8 cellular contexts compared by ENCODE assay signal in the genomic region with DNA sequence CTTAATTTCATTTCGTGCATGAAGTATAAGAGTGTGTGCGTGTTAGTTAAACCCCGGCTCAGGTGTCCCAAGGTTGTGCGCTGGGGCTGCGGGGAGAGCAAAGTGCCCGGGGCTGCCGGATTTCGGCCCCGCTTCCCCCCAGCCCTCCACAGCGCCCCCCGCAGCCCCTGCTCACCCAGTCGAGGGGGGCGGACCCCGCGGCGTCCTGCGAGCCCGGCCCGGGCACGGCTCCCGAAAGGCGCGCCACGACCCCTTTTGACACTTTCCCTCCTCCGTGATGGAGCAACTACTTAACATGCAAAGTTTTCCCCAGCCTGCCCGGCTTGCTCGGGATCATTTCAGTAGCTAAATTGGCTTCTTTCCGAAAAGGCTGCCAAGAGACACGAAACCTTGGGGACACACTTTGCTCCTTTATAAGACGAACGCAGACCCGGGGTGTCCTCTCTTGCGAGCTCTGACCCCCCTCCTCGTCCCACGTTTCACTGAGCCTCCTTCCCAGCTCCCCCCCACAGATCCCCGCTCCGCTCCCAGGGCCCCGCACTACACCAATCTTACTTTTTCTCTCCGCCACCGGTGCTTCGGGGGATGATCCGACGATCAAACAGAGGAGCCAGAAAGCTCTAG. TPM values are rescaled to one million over a fixed set of nuclear protein-coding genes. Genes with fewer than 3 reads are reported as not detected.
DNase-seq lines count a peak whose midpoint lies in the region; ATAC-seq, FAIRE-seq and TF ChIP-seq lines count a peak whose summit lies in the region.

No MANE protein-coding gene starts in this region.

- DNase-seq in Calu3, result no peak
- no peak for DNase-seq in MG63
- DNase-seq in astrocyte of the cerebellum (ENCODE audit: low read depth), result no peak
- peak; percentile 12 for DNase-seq in small intestine
- DNase-seq in NCI-H1930 (lab: John Stamatoyannopoulos, UW), result no peak

- peaks cover 41% of the 10 kb centered on the region for H3K36me3 Mint-ChIP-seq in Calu3 (ENCODE audit: insufficient read depth, unreplicated experiment)

- in situ Hi-C loops in astrocyte of the cerebellum (cut with HindIII; ENCODE audit: low sequenced_read_pairs), result no loop called here

- H3K9me3 Mint-ChIP-seq in Calu3 (ENCODE audit: low read depth, unreplicated experiment), result no peaks in the 10 kb centered on the region

- peak overlapping the region; percentile 58; the same call in 1 of the 2 replicates for H3K9ac ChIP-seq in iPS-20b (ENCODE audit: low read depth, low read length)

- H3K27me3 Mint-ChIP-seq in Calu3 (ENCODE audit: unreplicated experiment), result no peaks in the 10 kb centered on the region

- H3K27ac ChIP-seq in iPS-20b (ENCODE audit: low read length) (no peak overlapping the region), small intestine (ENCODE audit: low read depth in 1 of 2, low read length in 1 of 2) (peak overlapping the region in 1 of 2 donors; percentile 9)

- H3K27me3 ChIP-seq in MG63 (peaks cover 4% of the 10 kb centered on the region; the same call in 1 of the 2 replicates), iPS-20b (ENCODE audit: insufficient read depth, low read length) (peaks cover 35% of the 10 kb centered on the region), small intestine (ENCODE audit: control insufficient read depth in 2 of 2, insufficient read depth in 2 of 2, low read length in 2 of 2) (no peaks in the 10 kb centered on the region)

- intact Hi-C loops in Calu3 (cut with micrococcal nuclease; ENCODE audit: unreplicated experiment), result loop anchor here (2.0 kb wide), 1 partner anchor 23 kb away; no protein-coding TSS in a partner anchor

- H3K4me3 Mint-ChIP-seq in Calu3 (ENCODE audit: low read depth, unreplicated experiment), result peak overlapping the region; percentile 87

- H3K4me1 ChIP-seq in iPS-20b (ENCODE audit: insufficient read depth, low read length) (peaks cover 8% of the 10 kb centered on the region), small intestine (ENCODE audit: control insufficient read depth in 2 of 2, insufficient read depth in 1 of 2, low read depth in 1 of 2, low read length in 1 of 2) (peaks cover 0 to 2% of the 10 kb centered on the region in 2 donors)

- CTCF ChIA-PET in Calu3 (lab: Charles Lee), result no interaction called here

- H3K4me1 Mint-ChIP-seq in Calu3 (ENCODE audit: low read depth, unreplicated experiment), result peaks cover 21% of the 10 kb centered on the region

- no peaks in the 10 kb centered on the region for H3K9me3 ChIP-seq in MG63
- H3K9me3 ChIP-seq in iPS-20b (ENCODE audit: insufficient read depth, low read depth, low read length), result no peaks in the 10 kb centered on the region
- no peaks in the 10 kb centered on the region for H3K9me3 ChIP-seq in small intestine (ENCODE audit: control insufficient read depth, low read depth)

- peak overlapping the region; percentile 69 for H3K27ac Mint-ChIP-seq in Calu3 (ENCODE audit: unreplicated experiment)

- no peak for FAIRE-seq in small intestine (lab: Jason Lieb, UNC)

- ATAC-seq in GM19455 (IDR thresholded peaks at IDR 0.05; ENCODE audit: unreplicated experiment), result no peak
- no peak for ATAC-seq in GM18873 (IDR thresholded peaks at IDR 0.05; ENCODE audit: low FRiP score, unreplicated experiment)

- peak overlapping the region; percentile 34 for H3K4me3 ChIP-seq in MG63
- H3K4me3 ChIP-seq in astrocyte of the cerebellum (ENCODE audit: low read depth, low read length), result peak overlapping the region; percentile 53
- H3K4me3 ChIP-seq in iPS-20b (ENCODE audit: low read length), result peak overlapping the region; percentile 84
- peak overlapping the region; percentile 26 to 48 for H3K4me3 ChIP-seq in small intestine (ENCODE audit: low read depth in 1 of 2, low read length in 2 of 2)

- BruUV-seq in Calu3 (replicated peaks; lab: Mats Ljungman, UMichigan), result no TSS peak

- 0 to 1% (median 1%) methylated on average over 42 to 43 of the region's 43 CpGs for WGBS in small intestine, 3 donors

- H3K36me3 ChIP-seq in MG63 (no peaks in the 10 kb centered on the region; the same call in 1 of the 2 replicates), iPS-20b (ENCODE audit: insufficient read depth, low read depth, low read length) (peaks cover 8% of the 10 kb centered on the region), small intestine (ENCODE audit: control insufficient read depth in 2 of 2, insufficient read depth in 2 of 2, low read length in 2 of 2) (no peaks in the 10 kb centered on the region)

- TF ChIP-seq CTCF in Calu3 (IDR thresholded peaks at IDR 0.05; ENCODE audit: unreplicated experiment) (no peak), astrocyte of the cerebellum (IDR thresholded peaks at IDR 0.05; ENCODE audit: low read depth, low read length, missing control alignments) (no peak)

RNA-seq across cellular contexts. Expression of a gene that starts 0.6 kb away (rescaled TPM):
- 10.3 and 11.8 TPM in 2 replicates for total RNA-seq in Calu3 (2022)
- total RNA-seq in MG63 (2014; rRNA removed; shearing (Covaris generic); ENCODE audit: low replicate concordance), result 5.2 and 21.1 TPM in 2 replicates
- polyA plus RNA-seq in small intestine, result 10 to 100 TPM in 1 of 3 donors, 1 to 10 TPM in 2; 9.4 to 13.1 (median 10.0) TPM

RNA-seq across cellular contexts. Expression of a gene that starts 39.9 kb away (rescaled TPM):
- total RNA-seq in Calu3 (2022), result 188 and 209 TPM in 2 replicates
- 187 and 211 TPM in 2 replicates for total RNA-seq in MG63 (2014; rRNA removed; shearing (Covaris generic); ENCODE audit: low replicate concordance)
- 10 to 100 TPM; 11.3 to 63.0 (median 12.1) TPM for polyA plus RNA-seq in small intestine

Comparison
In these comparisons a context has a peak if more than half of its experiments do, and no peak if none do; other contexts are left out.
1. H3K4me3 ChIP-seq: peak in every context shown above with its lines; median percentile 84 in iPS-20b; 53 in astrocyte of the cerebellum; 37 in small intestine; 34 in MG63.